Comparison of ENCODE assay signal across 9 cellular contexts in genomic region chr16:50692999-50693781, GRCh38. TPM values are rescaled to one million over a fixed set of nuclear protein-coding genes. Genes with fewer than 3 reads are reported as not detected.
DNase-seq lines count a peak whose midpoint lies in the region; ATAC-seq, FAIRE-seq and TF ChIP-seq lines count a peak whose summit lies in the region.
"Had no signal": no experiment of that assay in that cellular context is flagged by ENCODE, and none has a peak within 500 bp of the region (broad histone marks: within the 10 kb centered on the region; RNA-seq: fewer than 3 reads in every experiment).

NOD2 (plus strand) TSS chr16:50693606; CDS start chr16:50699496, 5,890 bp downstream.

- H3K4me3 Mint-ChIP-seq in nephron progenitor cell, result peak within 1 kb of the TSS; percentile 77

- H3K9me1 ChIP-seq in endothelial cell of umbilical vein (replicated peaks; ENCODE audit: control insufficient read depth, extremely low read depth, insufficient read depth, low read length), result no peaks in the 10 kb centered on the region

- peak within 1 kb of the TSS; percentile 24 for H2AFZ ChIP-seq in endothelial cell of umbilical vein (ENCODE audit: low read depth, low read length)

- no peak within 1 kb of the TSS for H3K4me2 ChIP-seq in endothelial cell of umbilical vein (ENCODE audit: insufficient read depth, low read length)

- peaks cover 21% of the 10 kb centered on the region for H3K27me3 Mint-ChIP-seq in nephron progenitor cell (ENCODE audit: low read depth, poor library complexity)

- no peaks in the 10 kb centered on the region for H3K4me1 ChIP-seq in endothelial cell of umbilical vein (ENCODE audit: control insufficient read depth, extremely low read depth, insufficient read depth, low read length)

- H3K36me3 Mint-ChIP-seq in nephron progenitor cell (ENCODE audit: low read depth), result no peaks in the 10 kb centered on the region

- POLR2A ChIA-PET in endothelial cell of umbilical vein (lab: Charles Lee), result no interaction called here

- H3K27ac ChIP-seq in endothelial cell of umbilical vein (ENCODE audit: insufficient read depth, low read depth, low read length), result no peak within 1 kb of the TSS

- FAIRE-seq in endothelial cell of umbilical vein (lab: Jason Lieb, UNC), result no peak
- FAIRE-seq: TTC549 had no signal

- TF ChIP-seq CTCF in GM13977 (IDR thresholded peaks at IDR 0.05; ENCODE audit: extremely low read depth, insufficient read depth, missing control alignments), result no peak
- TF ChIP-seq CTCF in endothelial cell of umbilical vein (IDR thresholded peaks at IDR 0.05; ENCODE audit: extremely low read depth in 1 of 2, insufficient read depth in 1 of 2, low read depth in 1 of 2, low read length in 2 of 2), result no peak
- no peak for TF ChIP-seq CTCF in nephron progenitor cell (IDR thresholded peaks at IDR 0.05)

- TF ChIP-seq POLR2A in endothelial cell of umbilical vein (IDR thresholded peaks at IDR 0.05; ENCODE audit: low read depth, low read length), result no peak

- H3K79me2 ChIP-seq in endothelial cell of umbilical vein (ENCODE audit: control insufficient read depth, insufficient read depth, low read length), result no peaks in the 10 kb centered on the region

- no peaks in the 10 kb centered on the region for H3K9me3 ChIP-seq in endothelial cell of umbilical vein (replicated peaks; ENCODE audit: control insufficient read depth, insufficient read depth, low read length)

- intact Hi-C loops in endothelial cell of umbilical vein (cut with micrococcal nuclease), result no loop called here

- H3K9me3 Mint-ChIP-seq in nephron progenitor cell, result no peaks in the 10 kb centered on the region

- no peak within 1 kb of the TSS for H3K27ac Mint-ChIP-seq in nephron progenitor cell

- peaks cover 34% of the 10 kb centered on the region for H3K4me1 Mint-ChIP-seq in nephron progenitor cell

- CTCF ChIA-PET in endothelial cell of umbilical vein (lab: Charles Lee), result no interaction called here

- no peaks in the 10 kb centered on the region for H3K36me3 ChIP-seq in endothelial cell of umbilical vein (ENCODE audit: control insufficient read depth in 2 of 2, extremely low read depth in 1 of 2, insufficient read depth in 2 of 2, low read length in 2 of 2)

- no peaks in the 10 kb centered on the region for H3K27me3 ChIP-seq in endothelial cell of umbilical vein (ENCODE audit: control insufficient read depth in 2 of 2, insufficient read depth in 2 of 2, low read length in 2 of 2)

- in situ Hi-C loops in GM13977 (cut with MboI; ENCODE audit: low pct_unique_long_range_greater_than_20kb, low sequenced_read_pairs, unreplicated experiment), result no loop called here

- no TSS peak for BruUV-seq in endothelial cell of umbilical vein (replicated peaks; lab: Mats Ljungman, UMichigan)

- H3K9ac ChIP-seq in endothelial cell of umbilical vein (replicated peaks; ENCODE audit: extremely low read depth, insufficient read depth, low read length), result no peak within 1 kb of the TSS

- H4K20me1 ChIP-seq in endothelial cell of umbilical vein (replicated peaks; ENCODE audit: control insufficient read depth, extremely low read depth, insufficient read depth, low read length), result no peaks in the 10 kb centered on the region

- DNase-seq in GM13977 (ENCODE audit: low spot score) (peak; percentile 80), endothelial cell of umbilical vein (ENCODE audit: low read depth, low spot score) (no peak), nephron progenitor cell (peak; percentile 70), OCI-M2 (lab: John Stamatoyannopoulos, UW; ENCODE audit: unreplicated experiment) (no peak), SIG-M5 (lab: John Stamatoyannopoulos, UW) (no peak), AML-193 (lab: John Stamatoyannopoulos, UW) (no peak)

- peak; percentile 52; the same call in 2 of the 3 replicates for ATAC-seq in SK-N-SH treated with all-trans-retinoic acid at 6 μM for 48 hours
- no peak for ATAC-seq in GM21360 (IDR thresholded peaks at IDR 0.05; ENCODE audit: unreplicated experiment)

- no peak within 1 kb of the TSS for H3K4me3 ChIP-seq in endothelial cell of umbilical vein (replicated peaks in 1 of 3; ENCODE audit: insufficient read depth in 1 of 3, low read depth in 1 of 3, low read length in 3 of 3)

- dilution Hi-C loops in endothelial cell of umbilical vein (cut with MboI; ENCODE audit: extremely low pct_ligation_motif_present, low sequenced_read_pairs), result no loop called here

TF ChIP-seq in SK-N-SH treated with all-trans-retinoic acid at 6 μM for 48 hours, 23 proteins besides CTCF, POLR2A, EP300 and RAD21 (continues in another document):
- TF ChIP-seq ESRRG (CRISPR knock-in tag; IDR thresholded peaks at IDR 0.05), result no peak
- TF ChIP-seq ZNF565 (CRISPR knock-in tag; conservative IDR thresholded peaks at IDR 0.05; ENCODE audit: low read depth), result no peak
- TF ChIP-seq, protein P1, sequence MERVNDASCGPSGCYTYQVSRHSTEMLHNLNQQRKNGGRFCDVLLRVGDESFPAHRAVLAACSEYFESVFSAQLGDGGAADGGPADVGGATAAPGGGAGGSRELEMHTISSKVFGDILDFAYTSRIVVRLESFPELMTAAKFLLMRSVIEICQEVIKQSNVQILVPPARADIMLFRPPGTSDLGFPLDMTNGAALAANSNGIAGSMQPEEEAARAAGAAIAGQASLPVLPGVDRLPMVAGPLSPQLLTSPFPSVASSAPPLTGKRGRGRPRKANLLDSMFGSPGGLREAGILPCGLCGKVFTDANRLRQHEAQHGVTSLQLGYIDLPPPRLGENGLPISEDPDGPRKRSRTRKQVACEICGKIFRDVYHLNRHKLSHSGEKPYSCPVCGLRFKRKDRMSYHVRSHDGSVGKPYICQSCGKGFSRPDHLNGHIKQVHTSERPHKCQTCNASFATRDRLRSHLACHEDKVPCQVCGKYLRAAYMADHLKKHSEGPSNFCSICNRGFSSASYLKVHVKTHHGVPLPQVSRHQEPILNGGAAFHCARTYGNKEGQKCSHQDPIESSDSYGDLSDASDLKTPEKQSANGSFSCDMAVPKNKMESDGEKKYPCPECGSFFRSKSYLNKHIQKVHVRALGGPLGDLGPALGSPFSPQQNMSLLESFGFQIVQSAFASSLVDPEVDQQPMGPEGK (CRISPR knock-in tag; IDR thresholded peaks at IDR 0.05; ENCODE audit: borderline replicate concordance), result no peak
- TF ChIP-seq, protein P2, sequence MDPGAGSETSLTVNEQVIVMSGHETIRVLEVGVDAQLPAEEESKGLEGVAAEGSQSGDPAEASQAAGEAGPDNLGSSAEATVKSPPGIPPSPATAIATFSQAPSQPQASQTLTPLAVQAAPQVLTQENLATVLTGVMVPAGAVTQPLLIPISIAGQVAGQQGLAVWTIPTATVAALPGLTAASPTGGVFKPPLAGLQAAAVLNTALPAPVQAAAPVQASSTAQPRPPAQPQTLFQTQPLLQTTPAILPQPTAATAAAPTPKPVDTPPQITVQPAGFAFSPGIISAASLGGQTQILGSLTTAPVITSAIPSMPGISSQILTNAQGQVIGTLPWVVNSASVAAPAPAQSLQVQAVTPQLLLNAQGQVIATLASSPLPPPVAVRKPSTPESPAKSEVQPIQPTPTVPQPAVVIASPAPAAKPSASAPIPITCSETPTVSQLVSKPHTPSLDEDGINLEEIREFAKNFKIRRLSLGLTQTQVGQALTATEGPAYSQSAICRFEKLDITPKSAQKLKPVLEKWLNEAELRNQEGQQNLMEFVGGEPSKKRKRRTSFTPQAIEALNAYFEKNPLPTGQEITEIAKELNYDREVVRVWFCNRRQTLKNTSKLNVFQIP (CRISPR knock-in tag; IDR thresholded peaks at IDR 0.05; ENCODE audit: borderline replicate concordance, low read depth), result no peak

TF ChIP-seq in endothelial cell of umbilical vein, 7 proteins besides CTCF, POLR2A, EP300 and RAD21:
- no peak for TF ChIP-seq EZH2 (IDR thresholded peaks at IDR 0.05; ENCODE audit: borderline replicate concordance, low read depth, low read length, severe bottlenecking)
- TF ChIP-seq, protein P3, sequence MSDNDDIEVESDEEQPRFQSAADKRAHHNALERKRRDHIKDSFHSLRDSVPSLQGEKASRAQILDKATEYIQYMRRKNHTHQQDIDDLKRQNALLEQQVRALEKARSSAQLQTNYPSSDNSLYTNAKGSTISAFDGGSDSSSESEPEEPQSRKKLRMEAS (IDR thresholded peaks at IDR 0.05; ENCODE audit: insufficient read depth, insufficient read length), result no peak
- no peak for TF ChIP-seq POLR2AphosphoS5 (IDR thresholded peaks at IDR 0.05; ENCODE audit: insufficient read depth, low read depth, low read length)
- TF ChIP-seq MYC (IDR thresholded peaks at IDR 0.05; ENCODE audit: low read depth, low read length), result no peak
- no peak for TF ChIP-seq FOS (IDR thresholded peaks at IDR 0.05; ENCODE audit: borderline replicate concordance, insufficient read depth, low read length)
- TF ChIP-seq JUN (IDR thresholded peaks at IDR 0.05; ENCODE audit: borderline replicate concordance, insufficient read depth, insufficient read length, low read depth), result no peak
- no peak for TF ChIP-seq GATA2 (IDR thresholded peaks at IDR 0.05; ENCODE audit: insufficient read depth, insufficient read length, low read depth, low read length)

RNA-seq across cellular contexts. Expression of gene NOD2, which starts in this region (rescaled TPM):
- 0.58 TPM in 1 of 2 replicates, not detected in the other for total RNA-seq in endothelial cell of umbilical vein
- 0.03 and 0.07 TPM in 2 replicates for polyA plus RNA-seq in endothelial cell of umbilical vein
- 0.01 and 0.04 TPM in 2 replicates for polyA plus RNA-seq in endothelial cell of umbilical vein (2011; cell fraction: cytosol; rRNA removed)
- 0.04 and 0.11 TPM in 2 replicates for polyA plus RNA-seq in endothelial cell of umbilical vein (2011; cell fraction: nucleus; rRNA removed)
- polyA plus RNA-seq in endothelial cell of umbilical vein (2012), result 0.03 and 0.12 TPM in 2 replicates
- polyA minus RNA-seq in endothelial cell of umbilical vein, result not detected in 2 replicates
- polyA minus RNA-seq in endothelial cell of umbilical vein (2011; cell fraction: cytosol; rRNA and poly(A)+ RNA removed), result not detected
- polyA minus RNA-seq in endothelial cell of umbilical vein (2011; cell fraction: nucleus; rRNA and poly(A)+ RNA removed), result 0.19 TPM in 1 of 2 replicates, not detected in the other

Comparison
In these comparisons a context has a peak if more than half of its experiments do, and no peak if none do; other contexts are left out.
1. DNase-seq: peak in GM13977 (single experiment) and nephron progenitor cell (single experiment); none in endothelial cell of umbilical vein (single experiment), OCI-M2 (single experiment), SIG-M5 (single experiment) and AML-193 (0 of 2).